Comparison of ENCODE assay signal across 1 cellular context in genomic region chr17:38466346-38467315, GRCh38.
TF ChIP-seq lines count a peak whose summit lies in the region.

No MANE protein-coding gene starts in this region.

TF ChIP-seq in HCT116, 20 proteins besides CTCF, POLR2A, EP300 and RAD21 (continued from another document):
- TF ChIP-seq CBX3 (IDR thresholded peaks at IDR 0.05; ENCODE audit: low read depth): no peak
